8 cellular contexts compared by ENCODE assay signal in genomic region chr1:50959913-50960844, GRCh38. TPM values are rescaled to one million over a fixed set of nuclear protein-coding genes. Genes with fewer than 3 reads are reported as not detected.
DNase-seq lines count a peak whose midpoint lies in the region; ATAC-seq and TF ChIP-seq lines count a peak whose summit lies in the region.

Gene FAF1 (minus strand): TSS chr1:50960267. CDS start chr1:50959811, 456 bp downstream.

- H3K27ac ChIP-seq in left lung, result peak within 1 kb of the TSS; percentile 75 to 87

- intact Hi-C loops in dendritic cell treated with granulocyte-macrophage colony-stimulating factor and Interleukin-4, amounts not matched to agents 40 ng/mL and 50 ng/mL, for 4 days (cut with micrococcal nuclease), result loop anchor here (1.0 kb wide), 1 partner anchor 8 kb away; no protein-coding TSS in a partner anchor
- intact Hi-C loops in left lung (cut with DNase I), result no loop called here

- no peaks in the 10 kb centered on the region for H3K27me3 ChIP-seq in left lung

- peaks cover 20% of the 10 kb centered on the region for H3K36me3 Mint-ChIP-seq in dendritic cell treated with granulocyte-macrophage colony-stimulating factor and Interleukin-4, amounts not matched to agents 40 ng/mL and 50 ng/mL, for 4 days (ENCODE audit: low read depth)

- DNase-seq in C1 segment of cervical spinal cord (lab: John Stamatoyannopoulos, UW) (peak; percentile 78 to 97 (median 94)), GM19240 (ENCODE audit: insufficient read length, low spot score) (peak; percentile 94), NCI-H526 treated with DMSO at 0.1 percent for 48 hours (lab: John Stamatoyannopoulos, UW) (peak; percentile 95), left lung (peak; percentile 97 to 99)
- peak; percentile 90 to 93 for DNase-seq in activated CD4-positive, alpha-beta T cell treated with anti-CD3 and anti-CD28 coated beads, Interleukin-2, amount 50 U/mL, for 24 hours (ENCODE audit: low read depth in 1 of 2, low spot score in 1 of 2)
- peak; percentile 94 to 95 for DNase-seq in stimulated activated CD4-positive, alpha-beta T cell treated with anti-CD3 and anti-CD28 coated beads, Interleukin-2, amount 100 ng/mL, for 48 hours

- H3K27ac Mint-ChIP-seq in dendritic cell treated with granulocyte-macrophage colony-stimulating factor and Interleukin-4, amounts not matched to agents 40 ng/mL and 50 ng/mL, for 4 days, result peak within 1 kb of the TSS; percentile 72

- peak; percentile 81 for ATAC-seq in HG03460 (IDR thresholded peaks at IDR 0.05; ENCODE audit: unreplicated experiment)
- peak; percentile 98 for ATAC-seq in left lung

- H3K36me3 ChIP-seq in left lung, result no peaks in the 10 kb centered on the region

- peak within 1 kb of the TSS; percentile 81 for H3K4me3 Mint-ChIP-seq in dendritic cell treated with granulocyte-macrophage colony-stimulating factor and Interleukin-4, amounts not matched to agents 40 ng/mL and 50 ng/mL, for 4 days

- H3K4me1 ChIP-seq in left lung, result peaks cover 12 to 22% of the 10 kb centered on the region in 2 donors

- TF ChIP-seq CTCF in left lung (IDR thresholded peaks at IDR 0.05), result peak; percentile 17 to 36

- H3K4me3 ChIP-seq in left lung, result peak within 1 kb of the TSS; percentile 57 to 66

- H3K4me1 Mint-ChIP-seq in dendritic cell treated with granulocyte-macrophage colony-stimulating factor and Interleukin-4, amounts not matched to agents 40 ng/mL and 50 ng/mL, for 4 days (ENCODE audit: low read depth), result peaks cover 23% of the 10 kb centered on the region

- H3K27me3 Mint-ChIP-seq in dendritic cell treated with granulocyte-macrophage colony-stimulating factor and Interleukin-4, amounts not matched to agents 40 ng/mL and 50 ng/mL, for 4 days, result no peaks in the 10 kb centered on the region

- no peaks in the 10 kb centered on the region for H3K9me3 ChIP-seq in left lung

- H3K9me3 Mint-ChIP-seq in dendritic cell treated with granulocyte-macrophage colony-stimulating factor and Interleukin-4, amounts not matched to agents 40 ng/mL and 50 ng/mL, for 4 days, result no peaks in the 10 kb centered on the region

RNA-seq across cellular contexts. Expression of gene FAF1, which starts in this region (rescaled TPM):
- total RNA-seq in left lung, result 10 to 100 TPM; 47.4 to 58.3 TPM

Comparison
In these comparisons a context has a peak if more than half of its experiments do, and no peak if none do; other contexts are left out.
1. Peak in every context shown above with its lines: DNase-seq, ATAC-seq, H3K4me3 ChIP-seq and H3K27ac ChIP-seq.